Comparison of ENCODE assay signal across 10 cellular contexts in genomic region chr10:72740526-72740925, GRCh38. TPM values are rescaled to one million over a fixed set of nuclear protein-coding genes. Genes with fewer than 3 reads are reported as not detected.
A peak's percentile ranks its signal among the peaks of the same experiment; 100 is the strongest.
DNase-seq lines count a peak whose midpoint lies in the region; ATAC-seq, FAIRE-seq and TF ChIP-seq lines count a peak whose summit lies in the region.
"Had no signal": no experiment of that assay in that cellular context is flagged by ENCODE, and none has a peak within 500 bp of the region (broad histone marks: within the 10 kb centered on the region; RNA-seq: fewer than 3 reads in every experiment).

No MANE protein-coding gene starts in this region.

- no peak for TF ChIP-seq CTCF in osteoblast (IDR thresholded peaks at IDR 0.05; ENCODE audit: extremely low read depth, low read depth, low read length)

- peaks cover 11% of the 10 kb centered on the region for H4K20me1 ChIP-seq in osteoblast (ENCODE audit: insufficient read depth, low read length)

- no peak for ATAC-seq in GM18907 (IDR thresholded peaks at IDR 0.05; ENCODE audit: unreplicated experiment)

- TF ChIP-seq POLR2A in GM12892 (IDR thresholded peaks at IDR 0.05; ENCODE audit: low read depth, low read length), result no peak

- no peak overlapping the region for H2AFZ ChIP-seq in osteoblast (ENCODE audit: low read length)

- H3K4me2 ChIP-seq in osteoblast (ENCODE audit: insufficient read depth, low read length), result no peak overlapping the region

- H3K4me3 ChIP-seq in H7 (ENCODE audit: insufficient read depth, low read depth, low read length) (no peak overlapping the region), osteoblast (ENCODE audit: insufficient read depth, low read length) (no peak overlapping the region)

- peaks cover 32% of the 10 kb centered on the region for H3K4me1 ChIP-seq in osteoblast (ENCODE audit: insufficient read depth, low read length)

- no peak overlapping the region for H3K27ac ChIP-seq in osteoblast (ENCODE audit: low read depth, low read length)
- H3K27ac ChIP-seq: HL-60 had no signal

- DNase-seq in H7 (peak; percentile 16), NCI-H510A treated with DMSO at 0.1 percent for 48 hours (lab: John Stamatoyannopoulos, UW) (peak; percentile 23), fibroblast of gingiva (ENCODE audit: low read depth) (peak; percentile 24), osteoblast (ENCODE audit: insufficient read length, low spot score, missing footprints) (peak; percentile 31), GM12892 (ENCODE audit: insufficient read length) (no peak), NCI-H1694 treated with DMSO at 0.1 percent for 48 hours (lab: John Stamatoyannopoulos, UW) (no peak), RPMI8226 (no peak)
- DNase-seq: stimulated activated naive B cell treated with anti-CD40 and anti-IgM and Interleukin-4, amounts not matched to agents 10 μg/mL and 1 μg/mL and 100 μg/mL, for 72 hours had no signal

- peaks cover 61% of the 10 kb centered on the region for H3K79me2 ChIP-seq in osteoblast (ENCODE audit: insufficient read depth, low read length)

- FAIRE-seq in GM12892 (lab: Jason Lieb, UNC), result no peak

- no peaks in the 10 kb centered on the region for H3K9me3 ChIP-seq in osteoblast (ENCODE audit: low read depth, low read length)

- no peaks in the 10 kb centered on the region for H3K36me3 ChIP-seq in H7 (replicated peaks; ENCODE audit: control insufficient read depth, insufficient read depth, low read length)
- H3K36me3 ChIP-seq in osteoblast (ENCODE audit: insufficient read depth, low read length), result no peaks in the 10 kb centered on the region

- H3K27me3 ChIP-seq in H7 (ENCODE audit: control insufficient read depth, insufficient read depth, low read length) (no peaks in the 10 kb centered on the region), osteoblast (ENCODE audit: insufficient read depth, low read length) (no peaks in the 10 kb centered on the region)

RNA-seq across cellular contexts. Expression of gene MCU, which starts 48.6 kb away (rescaled TPM):
- 39.5 and 49.4 TPM in 2 replicates for total RNA-seq in H7 (2014; rRNA removed; shearing (Covaris generic))
- 35.7 and 42.7 TPM in 2 replicates for total RNA-seq in osteoblast
- polyA plus RNA-seq in GM12892 (2012; ENCODE audit: missing spikeins), result 10.5 TPM

Comparison
In these comparisons a context has a peak if more than half of its experiments do, and no peak if none do; other contexts are left out.
1. DNase-seq: peak in H7 (single experiment), NCI-H510A treated with DMSO at 0.1 percent for 48 hours (single experiment), fibroblast of gingiva (single experiment) and osteoblast (single experiment); none in GM12892 (single experiment), NCI-H1694 treated with DMSO at 0.1 percent for 48 hours (single experiment) and RPMI8226 (single experiment).